Comparison of ENCODE assay signal across 1 cellular context in genomic region chr11:134405436-134405835, GRCh38.
TF ChIP-seq lines count a peak whose summit lies in the region.

No MANE protein-coding gene starts in this region.

TF ChIP-seq in HepG2, 621 proteins besides CTCF, POLR2A, EP300 and RAD21 (continued from another document):
- TF ChIP-seq ZNF407 (CRISPR knock-in tag; IDR thresholded peaks at IDR 0.05; ENCODE audit: not compliant biosample characterization): no peak
- TF ChIP-seq ZNF12 (CRISPR knock-in tag; IDR thresholded peaks at IDR 0.05): no peak
